ENCODE assay signal across 24 cellular contexts in the genomic region with DNA sequence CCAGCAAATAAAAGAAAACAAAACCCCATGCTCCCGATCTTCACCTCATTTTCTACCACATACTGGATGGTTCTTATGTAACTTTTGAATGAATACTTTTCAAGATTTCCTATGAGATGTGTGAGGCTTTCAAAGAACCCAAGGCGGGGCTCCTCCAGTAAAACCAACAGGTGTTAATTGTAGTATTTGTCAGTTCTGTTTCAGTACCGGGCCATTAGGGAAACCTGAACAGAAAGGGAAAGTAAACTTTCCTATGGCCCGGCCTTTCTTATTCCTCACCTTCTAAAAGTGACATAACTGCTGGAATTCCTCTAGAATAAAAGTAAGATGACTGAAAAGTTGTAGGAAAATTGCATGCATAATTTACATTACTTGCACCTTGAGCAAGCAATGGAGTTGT.
"Had no signal": no experiment of that assay in that cellular context is flagged by ENCODE, and none has a peak within 500 bp of the region (broad histone marks: within the 10 kb centered on the region; RNA-seq: fewer than 3 reads in every experiment).

No MANE protein-coding gene starts in this region.

- H3K36me3 ChIP-seq: adrenal gland had no signal

- ATAC-seq: activated CD8-positive, alpha-beta T cell treated with anti-CD3 and anti-CD28 coated beads, Interleukin-2, amount 10 ng/mL, durations not matched to agents 7 days and 5 days had no signal

- H2AFZ ChIP-seq: PC-9 had no signal

- H3K4me2 ChIP-seq: PC-9 had no signal

- H3K27me3 ChIP-seq: adrenal gland had no signal

- H3K27ac ChIP-seq: adrenal gland, PC-9 had no signal

- DNase-seq: activated CD4-positive, alpha-beta T cell treated with anti-CD3 and anti-CD28 coated beads for 48 hours; activated CD4-positive, alpha-beta T cell treated with anti-CD3 and anti-CD28 coated beads, Interleukin-2, amount 50 U/mL, for 4 hours; activated CD4-positive, CD25-positive, alpha-beta regulatory T cell treated with anti-CD3 and anti-CD28 coated beads, Interleukin-2, amount 50 U/mL, for 72 hours; activated CD8-positive, alpha-beta memory T cell treated with anti-CD3 and anti-CD28 coated beads, Interleukin-2, amount 50 U/mL, for 48 hours; activated CD8-positive, alpha-beta T cell treated with anti-CD3 and anti-CD28 coated beads, Interleukin-2, amount 10 ng/mL, durations not matched to agents 7 days and 5 days; activated naive CD4-positive, alpha-beta T cell treated with anti-CD3 and anti-CD28 coated beads, Interleukin-2, amount 50 U/mL, for 16 hours; activated naive CD8-positive, alpha-beta T cell treated with anti-CD3 and anti-CD28 coated beads, Interleukin-2, amount 10 ng/mL, durations not matched to agents 7 days and 5 days; activated T-cell treated with anti-CD3 and anti-CD28 coated beads, Interleukin-2, amount 50 U/mL, for 1 hour; adrenal gland; anterior cingulate cortex; Kasumi-1; KBM-7; NCI-H1048; NCI-H146; NCI-H187 treated with DMSO at 0.1 percent for 48 hours; NCI-H2081 treated with DMSO at 0.1 percent for 48 hours; NCI-H2171; NCI-H2227 treated with DMSO at 0.1 percent for 48 hours; NCI-H510A; NCI-H526 treated with DMSO at 0.1 percent for 48 hours; NCI-H82; NK-92 treated with Interleukin-12 subunit alpha and Interleukin-12 subunit beta, amount 100 ng/mL, for 24 hours; PC-9; SHP77 treated with DMSO at 0.1 percent for 48 hours had no signal

- H3K9me3 ChIP-seq: adrenal gland had no signal

- H3K4me1 ChIP-seq: adrenal gland had no signal

- H3K4me3 ChIP-seq: adrenal gland, PC-9 had no signal
